Comparison of ENCODE assay signal across 23 cellular contexts in genomic region chr7:30351274-30351673, GRCh38.
DNase-seq lines count a peak whose midpoint lies in the region; ATAC-seq, FAIRE-seq and TF ChIP-seq lines count a peak whose summit lies in the region.
"Had no signal": no experiment of that assay in that cellular context is flagged by ENCODE, and none has a peak within 500 bp of the region (broad histone marks: within the 10 kb centered on the region; RNA-seq: fewer than 3 reads in every experiment).

No MANE protein-coding gene starts in this region.

- intact Hi-C loops in left colon (cut with DNase I, micrococcal nuclease): no loop called here

- no peak overlapping the region for H2AFZ ChIP-seq in Karpas-422 (ENCODE audit: low read length)

- no peaks in the 10 kb centered on the region for H3K9me3 ChIP-seq in Karpas-422 (ENCODE audit: low read length)
- no peaks in the 10 kb centered on the region for H3K9me3 ChIP-seq in SK-N-MC (ENCODE audit: low read depth, low read length)
- H3K9me3 ChIP-seq in small intestine (ENCODE audit: control insufficient read depth, low read depth): no peaks in the 10 kb centered on the region
- H3K9me3 ChIP-seq: prostate gland had no signal

- WGBS in small intestine, 3 donors: 55 to 69% (median 69%) methylated on average over 4 of the region's 4 CpGs

- H3K4me3 ChIP-seq in Karpas-422 (ENCODE audit: low read length): peak overlapping the region; percentile 6; the same call in 1 of the 2 replicates
- H3K4me3 ChIP-seq in SK-N-MC: peak overlapping the region; percentile 56
- H3K4me3 ChIP-seq in brain microvascular endothelial cell (ENCODE audit: low read depth, low read length): no peak overlapping the region
- no peak overlapping the region for H3K4me3 ChIP-seq in small intestine (ENCODE audit: low read depth in 1 of 2, low read length in 2 of 2)
- H3K4me3 ChIP-seq: dorsolateral prefrontal cortex, prostate gland, skin epidermis had no signal

- H3K4me1 ChIP-seq in Karpas-422 (ENCODE audit: low read length) (peaks cover 81% of the 10 kb centered on the region), small intestine (ENCODE audit: control insufficient read depth in 2 of 2, insufficient read depth in 1 of 2, low read depth in 1 of 2, low read length in 1 of 2) (peaks cover 0 to 3% of the 10 kb centered on the region in 2 donors)
- H3K4me1 ChIP-seq: prostate gland had no signal

- peaks cover 99% of the 10 kb centered on the region for H3K79me2 ChIP-seq in Karpas-422 (ENCODE audit: low read length)

- FAIRE-seq in small intestine (lab: Jason Lieb, UNC): no peak
- FAIRE-seq: HTR-8/SVneo, urothelium cell line had no signal

- H3K4me2 ChIP-seq in Karpas-422 (ENCODE audit: low read depth, low read length, poor library complexity, severe bottlenecking): peak overlapping the region; percentile 71

- no peak for TF ChIP-seq CTCF in brain microvascular endothelial cell (IDR thresholded peaks at IDR 0.05; ENCODE audit: low read depth, low read length, missing control alignments)

- ATAC-seq in left colon (peak; percentile 16), HG02852 (IDR thresholded peaks at IDR 0.05; ENCODE audit: unreplicated experiment) (no peak)
- ATAC-seq: naive thymus-derived CD8-positive, alpha-beta T cell had no signal

- peak; percentile 58 for DNase-seq in CD1c-positive myeloid dendritic cell (ENCODE audit: extremely low spot score)
- DNase-seq in Karpas-422: peak; percentile 62
- no peak for DNase-seq in SK-N-MC (ENCODE audit: low read depth, low spot score)
- DNase-seq in left colon: no peak
- no peak for DNase-seq in RPMI8226
- no peak for DNase-seq in brain microvascular endothelial cell
- DNase-seq in small intestine: no peak
- DNase-seq: activated CD4-positive, alpha-beta T cell treated with anti-CD3 and anti-CD28 coated beads, Interleukin-2, amount 50 U/mL, for 48 hours; activated naive CD4-positive, alpha-beta T cell; activated T-cell treated with anti-CD3 and anti-CD28 coated beads for 4 hours; amygdala; CD4-positive, alpha-beta memory T cell; DMS53; dorsolateral prefrontal cortex; mesendoderm; naive thymus-derived CD8-positive, alpha-beta T cell; stimulated activated CD4-positive, alpha-beta T cell treated with anti-CD3 and anti-CD28 coated beads, Interleukin-4, amount 100 ng/mL, for 1 hour; T-helper 1 cell had no signal

- in situ Hi-C loops in brain microvascular endothelial cell (cut with HindIII; ENCODE audit: low pct_ligation_motif_present, low sequenced_read_pairs): no loop called here

- H3K27ac ChIP-seq in Karpas-422 (ENCODE audit: low read length): peak overlapping the region; percentile 74
- H3K27ac ChIP-seq in SK-N-MC: peak overlapping the region; percentile 98
- no peak overlapping the region for H3K27ac ChIP-seq in brain microvascular endothelial cell
- no peak overlapping the region for H3K27ac ChIP-seq in small intestine (ENCODE audit: low read depth in 1 of 2, low read length in 1 of 2)
- H3K27ac ChIP-seq: dorsolateral prefrontal cortex, prostate gland had no signal

- H3K9ac ChIP-seq in Karpas-422 (ENCODE audit: low read length) (peak overlapping the region; percentile 31), SK-N-MC (ENCODE audit: insufficient read length) (peak overlapping the region; percentile 42)

- H3K27me3 ChIP-seq in Karpas-422 (ENCODE audit: low read length) (no peaks in the 10 kb centered on the region), brain microvascular endothelial cell (replicated peaks) (no peaks in the 10 kb centered on the region), small intestine (ENCODE audit: control insufficient read depth in 2 of 2, insufficient read depth in 2 of 2, low read length in 2 of 2) (no peaks in the 10 kb centered on the region)
- H3K27me3 ChIP-seq: dorsolateral prefrontal cortex had no signal

- H3K9me2 ChIP-seq in Karpas-422 (replicated peaks; ENCODE audit: insufficient read depth, low read length): no peaks in the 10 kb centered on the region

- H3K36me3 ChIP-seq in Karpas-422 (ENCODE audit: insufficient read depth, low read length): peaks cover 9% of the 10 kb centered on the region; the same call in 1 of the 2 replicates
- H3K36me3 ChIP-seq in SK-N-MC (ENCODE audit: insufficient read depth, low read length): no peaks in the 10 kb centered on the region
- no peaks in the 10 kb centered on the region for H3K36me3 ChIP-seq in brain microvascular endothelial cell (replicated peaks)
- no peaks in the 10 kb centered on the region for H3K36me3 ChIP-seq in small intestine (ENCODE audit: control insufficient read depth in 2 of 2, insufficient read depth in 2 of 2, low read length in 2 of 2)
- H3K36me3 ChIP-seq: prostate gland had no signal

- H4K20me1 ChIP-seq in Karpas-422 (ENCODE audit: insufficient read depth, low read depth, low read length): no peaks in the 10 kb centered on the region

Comparison
In these comparisons a context has a peak if more than half of its experiments do, and no peak if none do; other contexts are left out.
1. DNase-seq: peak in CD1c-positive myeloid dendritic cell (single experiment) and Karpas-422 (single experiment); none in SK-N-MC (single experiment), left colon (0 of 2), RPMI8226 (single experiment), brain microvascular endothelial cell (single experiment) and small intestine (single experiment).
2. H3K27ac ChIP-seq: peak in Karpas-422 (single experiment) and SK-N-MC (single experiment); none in brain microvascular endothelial cell (single experiment) and small intestine (0 of 2).
3. H3K4me3 ChIP-seq: peak in Karpas-422 (single experiment) and SK-N-MC (single experiment); none in brain microvascular endothelial cell (single experiment) and small intestine (0 of 2).